In genomic region chr10:118926441-118926840, GRCh38 we compare ENCODE assay signal across 31 cellular contexts.
"Had no signal": no experiment of that assay in that cellular context is flagged by ENCODE, and none has a peak within 500 bp of the region (broad histone marks: within the 10 kb centered on the region; RNA-seq: fewer than 3 reads in every experiment).

No MANE protein-coding gene starts in this region.

- H3K4me3 Mint-ChIP-seq: activated B cell treated with CpG ODN at 0.5 μM for 24 hours; activated CD8-positive, alpha-beta T cell treated with anti-CD3 and anti-CD28 coated beads for 36 hours; activated naive CD4-positive, alpha-beta T cell treated with anti-CD3 and anti-CD28 coated beads, Interleukin-2, amount 10 ng/mL, durations not matched to agents 7 days and 5 days; activated naive CD8-positive, alpha-beta T cell treated with anti-CD3 and anti-CD28 coated beads, Interleukin-2, amount 10 ng/mL, durations not matched to agents 7 days and 5 days; activated T-cell treated with anti-CD3 and anti-CD28 coated beads, Interleukin-2, amount 50 U/mL, for 24 hours; activated T-cell treated with anti-CD3 and anti-CD28 coated beads, Interleukin-2, amount 50 U/mL, for 72 hours; effector memory CD8-positive, alpha-beta T cell; T-helper 17 cell; T-helper 2 cell treated with Interferon-gamma antibody and Interleukin-4, amounts not matched to agents 5 μg/mL and 100 μg/mL, for 36 hours had no signal

- ATAC-seq: activated CD4-positive, CD25-positive, alpha-beta regulatory T cell treated with anti-CD3 and anti-CD28 coated beads, Interleukin-2, amount 50 U/mL, for 24 hours; activated CD8-positive, alpha-beta T cell treated with anti-CD3 and anti-CD28 coated beads for 36 hours; activated naive CD4-positive, alpha-beta T cell treated with anti-CD3 and anti-CD28 coated beads, Interleukin-2, amount 50 U/mL, for 72 hours; activated T-cell treated with anti-CD3 and anti-CD28 coated beads, Interleukin-2, amount 50 U/mL, for 72 hours; effector memory CD8-positive, alpha-beta T cell; gastroesophageal sphincter; T-helper 17 cell had no signal

- H3K4me1 Mint-ChIP-seq: activated B cell treated with CpG ODN at 0.5 μM for 24 hours, T-helper 17 cell had no signal

- H3K36me3 Mint-ChIP-seq: activated naive CD8-positive, alpha-beta T cell treated with anti-CD3 and anti-CD28 coated beads, Interleukin-2, amount 10 ng/mL, durations not matched to agents 7 days and 5 days had no signal

- DNase-seq: activated B cell treated with CpG ODN at 0.5 μM for 24 hours; activated CD4-positive, alpha-beta T cell treated with anti-CD3 and anti-CD28 coated beads for 48 hours; activated CD4-positive, alpha-beta T cell treated with anti-CD3 and anti-CD28 coated beads, Interleukin-2, amount 50 U/mL, for 1 hour; activated CD4-positive, alpha-beta T cell treated with anti-CD3 and anti-CD28 coated beads, Interleukin-2, amount 50 U/mL, for 48 hours; activated CD8-positive, alpha-beta memory T cell treated with anti-CD3 and anti-CD28 coated beads, Interleukin-2, amount 50 U/mL, for 48 hours; activated CD8-positive, alpha-beta T cell treated with anti-CD3 and anti-CD28 coated beads for 36 hours; activated gamma-delta T cell; activated naive CD4-positive, alpha-beta T cell; activated naive CD4-positive, alpha-beta T cell treated with anti-CD3 and anti-CD28 coated beads, Interleukin-2, amount 10 ng/mL, durations not matched to agents 7 days and 5 days; activated naive CD8-positive, alpha-beta T cell treated with anti-CD3 and anti-CD28 coated beads, Interleukin-2, amount 10 ng/mL, durations not matched to agents 7 days and 5 days; activated T-cell treated with anti-CD3 and anti-CD28 coated beads for 4 hours; activated T-cell treated with anti-CD3 and anti-CD28 coated beads, Interleukin-2, amount 50 U/mL, for 24 hours; activated T-cell treated with anti-CD3 and anti-CD28 coated beads, Interleukin-2, amount 50 U/mL, for 72 hours; anterior cingulate cortex; brain microvascular endothelial cell; caudate nucleus; cortex of kidney; dermis blood vessel endothelial cell; effector CD4-positive, alpha-beta T cell; effector memory CD8-positive, alpha-beta T cell; erythroblast; esophagus squamous epithelium; foreskin melanocyte; T-helper 1 cell; T-helper 17 cell; T1000; WERI-Rb-1 had no signal

- H3K27ac Mint-ChIP-seq: activated B cell treated with CpG ODN at 0.5 μM for 24 hours; activated CD8-positive, alpha-beta T cell treated with anti-CD3 and anti-CD28 coated beads for 36 hours; activated naive CD4-positive, alpha-beta T cell treated with anti-CD3 and anti-CD28 coated beads, Interleukin-2, amount 10 ng/mL, durations not matched to agents 7 days and 5 days; activated naive CD4-positive, alpha-beta T cell treated with anti-CD3 and anti-CD28 coated beads, Interleukin-2, amount 50 U/mL, for 72 hours; activated naive CD8-positive, alpha-beta T cell treated with anti-CD3 and anti-CD28 coated beads, Interleukin-2, amount 10 ng/mL, durations not matched to agents 7 days and 5 days; activated T-cell treated with anti-CD3 and anti-CD28 coated beads, Interleukin-2, amount 50 U/mL, for 24 hours; activated T-cell treated with anti-CD3 and anti-CD28 coated beads, Interleukin-2, amount 50 U/mL, for 72 hours; effector memory CD8-positive, alpha-beta T cell; T-helper 17 cell; T-helper 2 cell treated with Interferon-gamma antibody and Interleukin-4, amounts not matched to agents 5 μg/mL and 100 μg/mL, for 36 hours had no signal
